4 cellular contexts compared by ENCODE assay signal in genomic region chr11:71631551-71631950, GRCh38. TPM values are rescaled to one million over a fixed set of nuclear protein-coding genes. Genes with fewer than 3 reads are reported as not detected.
"Had no signal": no experiment of that assay in that cellular context is flagged by ENCODE, and none has a peak within 500 bp of the region (broad histone marks: within the 10 kb centered on the region; RNA-seq: fewer than 3 reads in every experiment).

No MANE protein-coding gene starts in this region.

RNA-seq across cellular contexts. Expression of gene KRTAP5-11, which starts 48.9 kb away (rescaled TPM):
- total RNA-seq: LHCN-M2, M059J, MCF 10A, NCI-H460 had no signal
